ENCODE assay signal across 8 cellular contexts in the genomic region with DNA sequence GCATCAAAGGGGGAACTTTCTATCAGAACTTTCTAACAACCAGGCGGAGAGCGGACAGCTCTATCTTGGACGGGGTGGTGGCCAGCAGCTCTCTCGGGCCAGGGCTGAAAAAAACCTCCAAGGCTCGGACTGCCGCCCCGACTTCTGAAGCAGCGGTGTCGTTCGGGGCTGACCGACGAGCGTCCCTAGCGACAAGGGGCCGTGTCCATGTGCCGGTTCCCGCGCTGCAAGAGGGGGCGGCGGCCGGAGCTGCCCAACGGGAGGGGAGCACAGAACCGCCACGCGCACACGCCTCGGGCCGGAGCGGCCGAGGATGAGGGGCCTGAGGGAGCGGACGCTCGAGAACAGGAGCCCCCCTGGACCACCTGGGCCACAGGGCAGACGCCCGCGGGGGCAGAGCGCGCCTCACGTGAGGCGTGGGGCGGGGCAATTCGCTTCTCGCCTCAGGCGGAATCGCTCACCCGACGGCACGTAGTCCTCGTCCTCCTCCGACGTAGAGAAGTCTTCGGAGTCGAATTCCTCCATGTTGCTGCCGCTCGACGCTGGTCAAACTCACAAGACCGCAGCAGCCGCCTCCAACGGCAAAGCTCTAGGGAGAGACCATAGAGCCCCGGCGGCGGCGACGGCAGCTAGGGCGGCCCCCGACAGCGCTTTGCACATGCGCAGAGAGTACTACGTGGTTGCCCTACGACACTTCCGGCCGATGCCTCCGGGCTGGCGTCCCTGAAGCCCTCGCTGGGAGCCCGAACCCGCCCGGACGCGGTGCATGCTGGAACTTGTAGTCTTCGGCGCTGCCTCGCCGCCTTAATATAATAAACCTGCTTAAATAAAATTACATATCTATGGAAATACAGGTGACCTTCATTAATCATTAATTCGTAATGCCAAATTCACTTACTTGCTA. TPM values are rescaled to one million over a fixed set of nuclear protein-coding genes. Genes with fewer than 3 reads are reported as not detected.
A peak's percentile ranks its signal among the peaks of the same experiment; 100 is the strongest.
DNase-seq lines count a peak whose midpoint lies in the region; ATAC-seq and TF ChIP-seq lines count a peak whose summit lies in the region.

TSS of gene CFDP1 (minus strand) at position 676 of the 904 bp plus-strand sequence. CDS start at position 525, 151 bp downstream.

- H3K27me3 ChIP-seq in gastroesophageal sphincter, result no peaks in the 10 kb centered on the region

- H3K4me1 ChIP-seq in gastroesophageal sphincter, result peaks cover 0 to 41% (median 10%) of the 10 kb centered on the region in 3 donors

- peak; percentile 99 for DNase-seq in GM03348 (ENCODE audit: low spot score)
- DNase-seq in HEK293T (ENCODE audit: extremely low spot score), result peak; percentile 97
- peak; percentile 97 for DNase-seq in NAMALWA (ENCODE audit: low spot score)
- DNase-seq in SK-N-DZ (ENCODE audit: low spot score), result peak; percentile 97
- peak; percentile 97 for DNase-seq in activated naive CD4-positive, alpha-beta T cell treated with anti-CD3 and anti-CD28 coated beads, Interleukin-2, amount 10 ng/mL, durations not matched to agents 7 days and 5 days
- peak; percentile 70 for DNase-seq in non-pigmented ciliary epithelial cell (ENCODE audit: low read depth)
- peak; percentile 99 for DNase-seq in superior temporal gyrus (ENCODE audit: extremely low spot score)

- ATAC-seq in gastroesophageal sphincter, result peak; percentile 98

- peak; percentile 58 to 74 for TF ChIP-seq POLR2A in gastroesophageal sphincter (IDR thresholded peaks at IDR 0.05)

- H3K4me3 Mint-ChIP-seq in activated naive CD4-positive, alpha-beta T cell treated with anti-CD3 and anti-CD28 coated beads, Interleukin-2, amount 10 ng/mL, durations not matched to agents 7 days and 5 days, result peak within 1 kb of the TSS; percentile 75

- H3K27ac Mint-ChIP-seq in activated naive CD4-positive, alpha-beta T cell treated with anti-CD3 and anti-CD28 coated beads, Interleukin-2, amount 10 ng/mL, durations not matched to agents 7 days and 5 days, result peak within 1 kb of the TSS; percentile 98

- no peaks in the 10 kb centered on the region for H3K36me3 ChIP-seq in gastroesophageal sphincter

- POLR2A ChIA-PET in HEK293T (lab: Yijun Ruan, JAX), result interaction anchor here (0.6 to 2.1 kb wide), 15 partner anchors 9 to 978 kb away, joined by 3 to 16 read pairs (median 4); partner anchors contain the start of genes CHST6, KARS1, TERF2IP and TMEM170A

- peak within 1 kb of the TSS; percentile 93 to 100 (median 98) for H3K27ac ChIP-seq in gastroesophageal sphincter

- H3K4me1 Mint-ChIP-seq in activated naive CD4-positive, alpha-beta T cell treated with anti-CD3 and anti-CD28 coated beads, Interleukin-2, amount 10 ng/mL, durations not matched to agents 7 days and 5 days, result peaks cover 36% of the 10 kb centered on the region

- no peak for TF ChIP-seq EP300 in gastroesophageal sphincter (IDR thresholded peaks at IDR 0.05)

- CTCF ChIA-PET in HEK293T (lab: Yijun Ruan, JAX), result interaction anchor here (1.5 kb wide), 1 partner anchor 12 kb away, joined by 10 read pairs; no protein-coding TSS in a partner anchor
- CTCF ChIA-PET in activated naive CD4-positive, alpha-beta T cell treated with anti-CD3 and anti-CD28 coated beads, Interleukin-2, amount 10 ng/mL, durations not matched to agents 7 days and 5 days (lab: Charles Lee), result interaction anchor here (0.7 to 1.5 kb wide), 7 partner anchors 12 to 211 kb away, joined by 3 to 6 read pairs (median 4); no protein-coding TSS in a partner anchor

- H3K27me3 Mint-ChIP-seq in activated naive CD4-positive, alpha-beta T cell treated with anti-CD3 and anti-CD28 coated beads, Interleukin-2, amount 10 ng/mL, durations not matched to agents 7 days and 5 days, result no peaks in the 10 kb centered on the region

- peaks cover 7% of the 10 kb centered on the region for H3K36me3 Mint-ChIP-seq in activated naive CD4-positive, alpha-beta T cell treated with anti-CD3 and anti-CD28 coated beads, Interleukin-2, amount 10 ng/mL, durations not matched to agents 7 days and 5 days

- no peaks in the 10 kb centered on the region for H3K9me3 ChIP-seq in gastroesophageal sphincter

- WGBS in gastroesophageal sphincter (ENCODE audit: low coverage in 1 of 2), 2 donors, result 0 to 1% methylated on average over 6 to 16 of the region's 85 CpGs

- H3K4me3 ChIP-seq in gastroesophageal sphincter, result peak within 1 kb of the TSS; percentile 69

- peaks cover 2% of the 10 kb centered on the region for H3K9me3 Mint-ChIP-seq in activated naive CD4-positive, alpha-beta T cell treated with anti-CD3 and anti-CD28 coated beads, Interleukin-2, amount 10 ng/mL, durations not matched to agents 7 days and 5 days

- peak in 2 of 4 experiments; percentile 9 to 50 for TF ChIP-seq CTCF in gastroesophageal sphincter (IDR thresholded peaks at IDR 0.05)

TF ChIP-seq in HEK293T, 16 proteins besides CTCF, POLR2A, EP300 and RAD21:
- TF ChIP-seq ARNT (IDR thresholded peaks at IDR 0.05), result no peak
- TF ChIP-seq ZNF384 (IDR thresholded peaks at IDR 0.05), result no peak
- no peak for TF ChIP-seq HDGF (IDR thresholded peaks at IDR 0.05; ENCODE audit: borderline replicate concordance)
- TF ChIP-seq CTBP1 (IDR thresholded peaks at IDR 0.05; ENCODE audit: borderline replicate concordance), result no peak
- TF ChIP-seq SP1 (IDR thresholded peaks at IDR 0.05), result no peak
- no peak for TF ChIP-seq FOXK2 (IDR thresholded peaks at IDR 0.05)
- TF ChIP-seq FOXA1 (IDR thresholded peaks at IDR 0.05), result no peak
- peak; percentile 31; the same call in 1 of the 2 replicates for TF ChIP-seq ELF4 (IDR thresholded peaks at IDR 0.05)
- no peak for TF ChIP-seq SUZ12 (IDR thresholded peaks at IDR 0.05)
- TF ChIP-seq FOXM1 (IDR thresholded peaks at IDR 0.05; ENCODE audit: borderline replicate concordance), result no peak
- TF ChIP-seq L3MBTL2 (conservative IDR thresholded peaks at IDR 0.05), result peak; percentile 98
- TF ChIP-seq, protein P1, sequence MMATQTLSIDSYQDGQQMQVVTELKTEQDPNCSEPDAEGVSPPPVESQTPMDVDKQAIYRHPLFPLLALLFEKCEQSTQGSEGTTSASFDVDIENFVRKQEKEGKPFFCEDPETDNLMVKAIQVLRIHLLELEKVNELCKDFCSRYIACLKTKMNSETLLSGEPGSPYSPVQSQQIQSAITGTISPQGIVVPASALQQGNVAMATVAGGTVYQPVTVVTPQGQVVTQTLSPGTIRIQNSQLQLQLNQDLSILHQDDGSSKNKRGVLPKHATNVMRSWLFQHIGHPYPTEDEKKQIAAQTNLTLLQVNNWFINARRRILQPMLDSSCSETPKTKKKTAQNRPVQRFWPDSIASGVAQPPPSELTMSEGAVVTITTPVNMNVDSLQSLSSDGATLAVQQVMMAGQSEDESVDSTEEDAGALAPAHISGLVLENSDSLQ (IDR thresholded peaks at IDR 0.05), result no peak; the same call in 1 of the 2 replicates

RNA-seq across cellular contexts. Expression of gene CFDP1, which starts in this region (rescaled TPM):
- polyA plus RNA-seq in SK-N-DZ (2014; cell fraction: cytosol; rRNA removed), result 128 and 175 TPM in 2 replicates
- polyA plus RNA-seq in SK-N-DZ (2014; cell fraction: nucleus; rRNA removed), result 43.5 and 95.7 TPM in 2 replicates
- 10 to 100 TPM; 45.1 to 70.0 (median 50.0) TPM for total RNA-seq in gastroesophageal sphincter

Comparison
In these comparisons a context has a peak if more than half of its experiments do, and no peak if none do; other contexts are left out.
1. Peak in every context shown above with its lines: DNase-seq, ATAC-seq, H3K4me3 ChIP-seq and H3K27ac ChIP-seq.